Comparison of ENCODE assay signal across 26 cellular contexts in genomic region chrX:74049126-74049525, GRCh38.
"Had no signal": no experiment of that assay in that cellular context is flagged by ENCODE, and none has a peak within 500 bp of the region (broad histone marks: within the 10 kb centered on the region; RNA-seq: fewer than 3 reads in every experiment).

No MANE protein-coding gene starts in this region.

- H3K9me3 Mint-ChIP-seq: activated CD4-positive, alpha-beta memory T cell treated with anti-CD3 and anti-CD28 coated beads, Interleukin-2, amount 10 ng/mL, durations not matched to agents 7 days and 5 days; activated T-helper 17 cell treated with anti-CD3 and anti-CD28 coated beads, Interleukin-2, amount 50 U/mL, for 72 hours; central memory CD8-positive, alpha-beta T cell had no signal

- H3K27ac Mint-ChIP-seq: activated CD4-positive, alpha-beta memory T cell treated with anti-CD3 and anti-CD28 coated beads, Interleukin-2, amount 10 ng/mL, durations not matched to agents 7 days and 5 days; activated CD4-positive, alpha-beta T cell treated with anti-CD3 and anti-CD28 coated beads for 36 hours; activated CD4-positive, alpha-beta T cell treated with anti-CD3 and anti-CD28 coated beads, Interleukin-2, amount 10 ng/mL, durations not matched to agents 24 days and 14 days; activated naive CD8-positive, alpha-beta T cell; activated T-helper 17 cell treated with anti-CD3 and anti-CD28 coated beads, Interleukin-2, amount 50 U/mL, for 72 hours; dendritic cell treated with granulocyte-macrophage colony-stimulating factor and Interleukin-4, amounts not matched to agents 40 ng/mL and 50 ng/mL, for 4 days; endodermal cell had no signal

- H3K27me3 ChIP-seq: brain microvascular endothelial cell had no signal

- DNase-seq: activated CD4-positive, alpha-beta memory T cell treated with anti-CD3 and anti-CD28 coated beads, Interleukin-2, amount 10 ng/mL, durations not matched to agents 7 days and 5 days; activated CD4-positive, alpha-beta T cell treated with anti-CD3 and anti-CD28 coated beads for 36 hours; activated CD4-positive, alpha-beta T cell treated with anti-CD3 and anti-CD28 coated beads, Interleukin-2, amount 10 ng/mL, durations not matched to agents 24 days and 14 days; activated CD4-positive, CD25-positive, alpha-beta regulatory T cell; activated CD4-positive, CD25-positive, alpha-beta regulatory T cell treated with anti-CD3 and anti-CD28 coated beads, Interleukin-2, amount 50 U/mL, for 72 hours; activated CD8-positive, alpha-beta memory T cell treated with anti-CD3 and anti-CD28 coated beads for 24 hours; activated effector memory CD4-positive, alpha-beta T cell treated with Interleukin-2 at 50 U/mL for 16 hours; activated gamma-delta T cell treated with Interleukin-2 at 50 U/mL for 16 hours; activated naive CD4-positive, alpha-beta T cell treated with anti-CD3 and anti-CD28 coated beads, Interleukin-2, amount 50 U/mL, for 16 hours; activated naive CD4-positive, alpha-beta T cell treated with Interleukin-2 at 50 U/mL for 16 hours; activated T-cell treated with anti-CD3 and anti-CD28 coated beads, Interleukin-2, amount 50 U/mL, for 4 hours; amniotic stem cell; anterior cingulate cortex; brain microvascular endothelial cell; dorsolateral prefrontal cortex; effector memory CD4-positive, alpha-beta T cell; endodermal cell; foreskin fibroblast; head of caudate nucleus; T-helper 2 cell had no signal

- H3K27ac ChIP-seq: brain microvascular endothelial cell, coronary artery, dorsolateral prefrontal cortex had no signal

- H3K4me3 Mint-ChIP-seq: activated CD4-positive, alpha-beta memory T cell treated with anti-CD3 and anti-CD28 coated beads, Interleukin-2, amount 10 ng/mL, durations not matched to agents 7 days and 5 days; activated CD4-positive, alpha-beta T cell treated with anti-CD3 and anti-CD28 coated beads for 36 hours; activated CD4-positive, alpha-beta T cell treated with anti-CD3 and anti-CD28 coated beads, Interleukin-2, amount 10 ng/mL, durations not matched to agents 24 days and 14 days; activated naive CD8-positive, alpha-beta T cell; activated T-cell treated with anti-CD3 and anti-CD28 coated beads, Interleukin-2, amount 50 U/mL, for 4 hours; activated T-helper 17 cell treated with anti-CD3 and anti-CD28 coated beads, Interleukin-2, amount 50 U/mL, for 72 hours; central memory CD8-positive, alpha-beta T cell; dendritic cell treated with granulocyte-macrophage colony-stimulating factor and Interleukin-4, amounts not matched to agents 40 ng/mL and 50 ng/mL, for 4 days; endodermal cell had no signal

- H3K36me3 ChIP-seq: brain microvascular endothelial cell had no signal

- H3K4me1 Mint-ChIP-seq: activated CD4-positive, alpha-beta memory T cell treated with anti-CD3 and anti-CD28 coated beads, Interleukin-2, amount 10 ng/mL, durations not matched to agents 7 days and 5 days; activated CD4-positive, alpha-beta T cell treated with anti-CD3 and anti-CD28 coated beads for 36 hours; activated CD4-positive, alpha-beta T cell treated with anti-CD3 and anti-CD28 coated beads, Interleukin-2, amount 10 ng/mL, durations not matched to agents 24 days and 14 days; activated T-helper 17 cell treated with anti-CD3 and anti-CD28 coated beads, Interleukin-2, amount 50 U/mL, for 72 hours; central memory CD8-positive, alpha-beta T cell; endodermal cell had no signal

- H3K4me3 ChIP-seq: coronary artery, dorsolateral prefrontal cortex had no signal

- H3K27me3 Mint-ChIP-seq: activated CD4-positive, alpha-beta memory T cell treated with anti-CD3 and anti-CD28 coated beads, Interleukin-2, amount 10 ng/mL, durations not matched to agents 7 days and 5 days; activated CD4-positive, alpha-beta T cell treated with anti-CD3 and anti-CD28 coated beads for 36 hours; activated CD4-positive, alpha-beta T cell treated with anti-CD3 and anti-CD28 coated beads, Interleukin-2, amount 10 ng/mL, durations not matched to agents 24 days and 14 days; activated naive CD8-positive, alpha-beta T cell; activated T-helper 17 cell treated with anti-CD3 and anti-CD28 coated beads, Interleukin-2, amount 50 U/mL, for 72 hours; central memory CD8-positive, alpha-beta T cell; dendritic cell treated with granulocyte-macrophage colony-stimulating factor and Interleukin-4, amounts not matched to agents 40 ng/mL and 50 ng/mL, for 4 days had no signal

- ATAC-seq: activated CD4-positive, alpha-beta T cell treated with anti-CD3 and anti-CD28 coated beads for 36 hours; activated T-cell treated with anti-CD3 and anti-CD28 coated beads, Interleukin-2, amount 50 U/mL, for 4 hours; activated T-helper 17 cell treated with anti-CD3 and anti-CD28 coated beads, Interleukin-2, amount 50 U/mL, for 72 hours; esophagus mucosa had no signal
